7 cellular contexts compared by ENCODE assay signal in the genomic region with DNA sequence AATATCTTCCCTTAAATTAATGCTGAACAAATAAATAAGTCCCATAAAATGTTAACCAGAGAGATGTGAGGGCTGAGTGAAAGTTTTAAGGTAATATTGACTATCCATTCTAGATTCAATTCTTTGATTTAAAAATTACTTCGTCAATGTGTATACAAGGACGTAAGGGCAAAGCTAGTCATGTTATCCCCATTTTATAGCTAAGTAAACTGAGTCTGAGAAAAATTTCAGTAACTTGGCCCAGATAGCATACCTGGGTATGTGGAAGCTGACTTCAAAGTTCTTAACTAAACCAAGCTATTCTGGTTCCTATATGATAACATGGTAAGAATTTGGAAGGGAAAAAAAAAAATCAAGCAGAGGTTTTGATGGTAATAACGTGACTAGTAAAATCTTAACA.
"Had no signal": no experiment of that assay in that cellular context is flagged by ENCODE, and none has a peak within 500 bp of the region (broad histone marks: within the 10 kb centered on the region; RNA-seq: fewer than 3 reads in every experiment).

No MANE protein-coding gene starts in this region.

- FAIRE-seq: HTR-8/SVneo had no signal

- DNase-seq: IMR-90, KBM-7, KG1 had no signal

- H3K27ac ChIP-seq: HL-60, KMS-11 had no signal

- H3K27me3 Mint-ChIP-seq: IgD-negative memory B cell had no signal

- H3K4me3 Mint-ChIP-seq: IgD-negative memory B cell had no signal

- H3K4me2 ChIP-seq: KMS-11 had no signal

- H3K9ac ChIP-seq: KMS-11 had no signal

- H3K4me1 Mint-ChIP-seq: IgD-negative memory B cell had no signal

- H3K27ac Mint-ChIP-seq: IgD-negative memory B cell had no signal

- H3K36me3 Mint-ChIP-seq: IgD-negative memory B cell had no signal
